Comparison of ENCODE assay signal across 1 cellular context in the genomic region with DNA sequence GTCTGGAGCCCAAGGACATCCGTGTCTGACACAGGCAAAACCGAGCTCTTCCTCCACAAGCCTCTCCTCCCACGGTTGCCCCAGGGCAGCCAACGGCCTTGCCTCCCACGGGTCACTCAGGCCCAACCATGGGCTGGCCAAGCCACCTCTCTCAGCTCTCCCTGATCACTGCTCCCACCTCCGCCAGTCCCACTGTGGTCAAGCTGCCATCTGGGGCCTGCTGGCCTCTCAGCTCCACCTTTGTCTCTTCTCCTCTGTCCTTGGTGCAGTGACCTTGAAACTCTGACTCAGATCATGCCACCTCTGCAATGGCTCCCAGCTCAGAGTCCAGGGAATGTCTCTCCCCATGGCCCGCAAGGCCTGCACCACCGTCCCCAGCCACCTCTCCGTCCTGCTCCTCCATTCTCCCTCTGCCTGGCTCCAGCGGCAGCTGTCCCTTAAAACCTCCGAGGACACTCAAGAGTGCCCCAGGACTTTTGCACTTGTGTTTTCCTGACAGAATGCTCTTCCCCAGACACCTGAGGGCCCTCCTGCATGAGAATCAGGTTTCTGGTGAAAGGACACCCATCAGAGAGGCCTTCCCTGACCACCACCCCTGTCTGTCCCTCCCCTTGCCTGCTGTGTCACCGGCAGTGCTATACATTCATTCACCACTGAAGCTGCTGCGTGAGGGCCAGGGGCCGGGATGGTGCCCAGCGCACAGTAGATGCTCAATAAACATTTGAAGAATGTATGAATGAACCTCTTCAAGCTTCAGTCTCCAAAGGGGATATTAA.
TF ChIP-seq lines count a peak whose summit lies in the region.

No MANE protein-coding gene starts in this region.

TF ChIP-seq in HEK293, 187 proteins besides CTCF, POLR2A, EP300 and RAD21 (continued from another document):
- TF ChIP-seq, protein P1, sequence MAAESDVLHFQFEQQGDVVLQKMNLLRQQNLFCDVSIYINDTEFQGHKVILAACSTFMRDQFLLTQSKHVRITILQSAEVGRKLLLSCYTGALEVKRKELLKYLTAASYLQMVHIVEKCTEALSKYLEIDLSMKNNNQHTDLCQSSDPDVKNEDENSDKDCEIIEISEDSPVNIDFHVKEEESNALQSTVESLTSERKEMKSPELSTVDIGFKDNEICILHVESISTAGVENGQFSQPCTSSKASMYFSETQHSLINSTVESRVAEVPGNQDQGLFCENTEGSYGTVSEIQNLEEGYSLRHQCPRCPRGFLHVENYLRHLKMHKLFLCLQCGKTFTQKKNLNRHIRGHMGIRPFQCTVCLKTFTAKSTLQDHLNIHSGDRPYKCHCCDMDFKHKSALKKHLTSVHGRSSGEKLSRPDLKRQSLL (tag by site-specific recombination; IDR thresholded peaks at IDR 0.05), result no peak
- TF ChIP-seq ZNF670 (tag by site-specific recombination; IDR thresholded peaks at IDR 0.05; ENCODE audit: low read depth), result no peak
- no peak for TF ChIP-seq ZNF747 (tag by site-specific recombination; IDR thresholded peaks at IDR 0.05)
- TF ChIP-seq EGR2 (tag by site-specific recombination; IDR thresholded peaks at IDR 0.05; ENCODE audit: low read depth), result peak; percentile 81
